Comparison of ENCODE assay signal across 9 cellular contexts in the genomic region with DNA sequence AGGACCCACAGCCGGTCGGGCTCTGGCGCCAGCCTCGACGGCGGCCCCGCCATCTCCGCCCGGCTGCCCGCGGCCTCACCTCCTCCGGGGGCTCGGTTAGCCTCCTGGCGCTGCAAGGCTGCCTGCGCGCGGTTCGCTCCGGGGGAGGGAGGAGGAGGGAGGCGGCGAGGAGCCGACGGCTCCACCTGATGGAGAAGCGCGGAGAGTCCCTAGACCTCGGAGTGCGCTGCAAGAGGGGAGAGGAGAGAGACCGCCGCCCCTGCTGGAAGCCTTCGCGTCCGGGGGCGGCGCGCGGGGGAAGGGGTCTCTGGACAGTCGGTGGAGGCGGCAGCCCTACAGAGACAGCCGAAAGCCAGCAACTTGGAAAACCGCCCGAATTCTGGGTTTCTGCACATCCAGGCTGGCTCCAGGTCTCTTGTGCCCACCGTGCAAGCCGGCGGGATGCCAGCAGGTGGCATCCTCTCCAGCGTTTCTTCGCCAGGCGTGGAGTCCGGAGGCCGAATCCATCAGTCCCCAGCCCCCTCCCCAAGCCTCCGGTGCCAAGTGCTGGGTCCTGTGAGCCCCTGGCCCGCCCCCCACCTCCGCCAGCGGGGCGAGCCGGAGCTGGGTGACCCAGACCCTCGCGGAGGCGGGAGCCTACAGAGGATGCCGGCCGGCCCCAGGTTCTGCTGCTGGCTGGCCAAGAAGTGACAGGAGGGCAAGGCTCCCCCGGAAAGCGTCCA. TPM values are rescaled to one million over a fixed set of nuclear protein-coding genes. Genes with fewer than 3 reads are reported as not detected.
DNase-seq lines count a peak whose midpoint lies in the region; ATAC-seq, FAIRE-seq and TF ChIP-seq lines count a peak whose summit lies in the region.
"Had no signal": no experiment of that assay in that cellular context is flagged by ENCODE, and none has a peak within 500 bp of the region (broad histone marks: within the 10 kb centered on the region; RNA-seq: fewer than 3 reads in every experiment).

No MANE protein-coding gene starts in this region.

- H3K9me3 ChIP-seq in AG04450 (ENCODE audit: control insufficient read depth, insufficient read depth, low read length) (no peaks in the 10 kb centered on the region; the same call in 1 of the 2 replicates), PC-3 (ENCODE audit: low read length) (no peaks in the 10 kb centered on the region), ovary (no peaks in the 10 kb centered on the region)

- H3K4me1 ChIP-seq in GM23338 (ENCODE audit: insufficient read depth), result peaks cover 29% of the 10 kb centered on the region
- no peaks in the 10 kb centered on the region for H3K4me1 ChIP-seq in PC-3 (ENCODE audit: insufficient read depth, low read length)
- no peaks in the 10 kb centered on the region for H3K4me1 ChIP-seq in ovary (ENCODE audit: insufficient read depth)

- 1 to 2% (median 1%) methylated on average over 44 to 62 of the region's 62 CpGs for WGBS in ovary, 3 donors

- H3K36me3 Mint-ChIP-seq in GM23338 (ENCODE audit: low read depth), result no peaks in the 10 kb centered on the region
- H3K36me3 Mint-ChIP-seq: activated naive CD8-positive, alpha-beta T cell treated with anti-CD3 and anti-CD28 coated beads, Interleukin-2, amount 10 ng/mL, durations not matched to agents 7 days and 5 days had no signal

- no peaks in the 10 kb centered on the region for H3F3A ChIP-seq in GM23338 (replicated peaks; ENCODE audit: low read depth)
- H3F3A ChIP-seq in PC-3 (ENCODE audit: low read length, unreplicated experiment), result no peaks in the 10 kb centered on the region

- ATAC-seq in GM23338, result peak; percentile 88
- no peak; the same call in 1 of the 2 replicates for ATAC-seq in PC-3
- no peak for ATAC-seq in HG03108 (IDR thresholded peaks at IDR 0.05; ENCODE audit: unreplicated experiment)
- no peak for ATAC-seq in HG03196 (IDR thresholded peaks at IDR 0.05; ENCODE audit: unreplicated experiment)

- DNase-seq in AG04450 (ENCODE audit: low read depth, low spot score) (no peak), GM23338 (ENCODE audit: low spot score) (peak; percentile 91), PC-3 (no peak), frontal cortex (ENCODE audit: low spot score in 2 of 2) (peak; percentile 56 to 60), retinal pigment epithelial cell (ENCODE audit: low read depth) (no peak), ovary (no peak)
- DNase-seq: activated naive CD8-positive, alpha-beta T cell treated with anti-CD3 and anti-CD28 coated beads, Interleukin-2, amount 10 ng/mL, durations not matched to agents 7 days and 5 days had no signal

- H3K27ac ChIP-seq in AG04450 (ENCODE audit: low read depth, low read length), result peak overlapping the region; percentile 11
- no peak overlapping the region for H3K27ac ChIP-seq in GM23338 (ENCODE audit: low read depth)
- H3K27ac ChIP-seq in PC-3 (ENCODE audit: low read length), result no peak overlapping the region
- H3K27ac ChIP-seq in ovary, result no peak overlapping the region

- no peak for TF ChIP-seq POLR2A in ovary (IDR thresholded peaks at IDR 0.05)

- H3K4me2 ChIP-seq in GM23338, result peak overlapping the region; percentile 88
- no peak overlapping the region for H3K4me2 ChIP-seq in PC-3 (ENCODE audit: low read length)

- FAIRE-seq in frontal cortex (lab: Jason Lieb, UNC), result no peak

- H4K20me1 ChIP-seq in GM23338 (replicated peaks; ENCODE audit: insufficient read depth) (no peaks in the 10 kb centered on the region), PC-3 (ENCODE audit: low read length) (no peaks in the 10 kb centered on the region)

- H3K9ac ChIP-seq in PC-3 (ENCODE audit: low read length), result no peak overlapping the region

- no peaks in the 10 kb centered on the region for H3K79me2 ChIP-seq in GM23338 (replicated peaks; ENCODE audit: insufficient read depth)
- H3K79me2 ChIP-seq in PC-3 (ENCODE audit: low read length), result no peaks in the 10 kb centered on the region

- POLR2A ChIA-PET in AG04450 (lab: Yijun Ruan, JAX), result no interaction called here
- POLR2A ChIA-PET in PC-3 (lab: Charles Lee; ENCODE audit: unreplicated experiment), result no interaction called here

- H3K4me3 Mint-ChIP-seq in GM23338, result peak overlapping the region; percentile 72
- H3K4me3 Mint-ChIP-seq: activated naive CD8-positive, alpha-beta T cell treated with anti-CD3 and anti-CD28 coated beads, Interleukin-2, amount 10 ng/mL, durations not matched to agents 7 days and 5 days had no signal

- no peaks in the 10 kb centered on the region for H3K9me3 Mint-ChIP-seq in GM23338
- H3K9me3 Mint-ChIP-seq: activated naive CD8-positive, alpha-beta T cell treated with anti-CD3 and anti-CD28 coated beads, Interleukin-2, amount 10 ng/mL, durations not matched to agents 7 days and 5 days had no signal

- H3K27me3 Mint-ChIP-seq in GM23338 (ENCODE audit: insufficient read depth, low read depth, poor library complexity), result peaks cover 8% of the 10 kb centered on the region

- H3K36me3 ChIP-seq in GM23338 (ENCODE audit: insufficient read depth) (no peaks in the 10 kb centered on the region), PC-3 (ENCODE audit: low read depth, low read length) (no peaks in the 10 kb centered on the region), ovary (no peaks in the 10 kb centered on the region)

- TF ChIP-seq EP300 in ovary (IDR thresholded peaks at IDR 0.05), result no peak

- H3K4me3 ChIP-seq in AG04450 (ENCODE audit: low read depth, low read length) (peak overlapping the region; percentile 57), GM23338 (peak overlapping the region; percentile 80), PC-3 (ENCODE audit: low read length) (no peak overlapping the region), retinal pigment epithelial cell (ENCODE audit: low read length) (peak overlapping the region; percentile 35), ovary (no peak overlapping the region)

- H3K27ac Mint-ChIP-seq in GM23338, result no peak overlapping the region
- H3K27ac Mint-ChIP-seq: activated naive CD8-positive, alpha-beta T cell treated with anti-CD3 and anti-CD28 coated beads, Interleukin-2, amount 10 ng/mL, durations not matched to agents 7 days and 5 days had no signal

- intact Hi-C loops in PC-3 (cut with micrococcal nuclease), result no loop called here
- intact Hi-C loops in ovary (cut with DNase I), result no loop called here

- no TSS peak for BruUV-seq in PC-3 (replicated peaks; lab: Mats Ljungman, UMichigan)

- H3K27me3 ChIP-seq in AG04450 (ENCODE audit: control insufficient read depth, insufficient read depth, low read length), result no peaks in the 10 kb centered on the region
- H3K27me3 ChIP-seq in GM23338 (ENCODE audit: insufficient read depth), result peaks cover 63% of the 10 kb centered on the region
- H3K27me3 ChIP-seq in PC-3 (ENCODE audit: low read length), result peaks cover 73% of the 10 kb centered on the region
- H3K27me3 ChIP-seq in ovary, result no peaks in the 10 kb centered on the region

- peaks cover 20% of the 10 kb centered on the region for H3K4me1 Mint-ChIP-seq in GM23338
- H3K4me1 Mint-ChIP-seq: activated naive CD8-positive, alpha-beta T cell treated with anti-CD3 and anti-CD28 coated beads, Interleukin-2, amount 10 ng/mL, durations not matched to agents 7 days and 5 days had no signal

- H3K9me2 ChIP-seq in GM23338 (ENCODE audit: insufficient read depth), result no peaks in the 10 kb centered on the region
- no peaks in the 10 kb centered on the region for H3K9me2 ChIP-seq in PC-3 (replicated peaks; ENCODE audit: low read length)

- H2AFZ ChIP-seq in GM23338, result peak overlapping the region; percentile 98
- no peak overlapping the region for H2AFZ ChIP-seq in PC-3 (ENCODE audit: low read length)

- TF ChIP-seq CTCF in AG04450 (IDR thresholded peaks at IDR 0.05; ENCODE audit: low read depth, low read length) (peak; percentile 49), GM23338 (conservative IDR thresholded peaks at IDR 0.05; ENCODE audit: low read depth in 2 of 2) (peak; percentile 53 to 62), PC-3 (conservative IDR thresholded peaks at IDR 0.05; ENCODE audit: low read depth, low read length) (peak; percentile 37), retinal pigment epithelial cell (conservative IDR thresholded peaks at IDR 0.05; ENCODE audit: low read depth, low read length) (peak; percentile 55), ovary (IDR thresholded peaks at IDR 0.05) (no peak)

- CTCF ChIA-PET in AG04450 (lab: Charles Lee) (interaction anchor here (1.3 to 1.7 kb wide), 8 partner anchors 12 to 523 kb away, joined by 3 to 8 read pairs (median 4); no protein-coding TSS in a partner anchor), PC-3 (lab: Charles Lee) (no interaction called here)

TF ChIP-seq in GM23338, 12 proteins besides CTCF, POLR2A, EP300 and RAD21 (continues in another document):
- 0 out of 2 replicates have a peak, but pooled peaks have one; percentile 36 for TF ChIP-seq POLR2AphosphoS5 (IDR thresholded peaks at IDR 0.05; ENCODE audit: low read depth)
- TF ChIP-seq STAT1 (IDR thresholded peaks at IDR 0.05; ENCODE audit: unreplicated experiment), result no peak
- no peak for TF ChIP-seq CREB1 (CRISPR knock-in tag; IDR thresholded peaks at IDR 0.05; ENCODE audit: low read depth)

RNA-seq across cellular contexts. Expression of gene KIRREL3, which starts 2.9 kb away (rescaled TPM):
- polyA plus RNA-seq in AG04450 (2011; rRNA removed) (2.3 and 2.8 TPM in 2 replicates), GM23338 (2016; fragmentation: Nextera tagmentation; extraction: Ambion mirVana) (0.13 and 0.30 TPM in 2 replicates), ovary (under 1 TPM; 0.44 to 0.45 TPM)
- 4.0 and 6.3 TPM in 2 replicates for polyA minus RNA-seq in AG04450 (2011; rRNA and poly(A)+ RNA removed)
- total RNA-seq in GM23338 (2014; rRNA removed; shearing (Covaris generic)), result 0.08 and 1.5 TPM in 2 replicates
- total RNA-seq in PC-3 (2014; rRNA removed) (0.44 TPM in 1 of 2 replicates, not detected in the other), frontal cortex (26.5 TPM), ovary (1 to 10 TPM in 2 of 7 donors, under 1 TPM in 5; 0.25 to 5.3 (median 0.72) TPM)
- total RNA-seq: activated naive CD8-positive, alpha-beta T cell treated with anti-CD3 and anti-CD28 coated beads, Interleukin-2, amount 10 ng/mL, durations not matched to agents 7 days and 5 days had no signal

Comparison
In these comparisons a context has a peak if more than half of its experiments do, and no peak if none do; other contexts are left out.
1. DNase-seq: peak in GM23338 (single experiment) and frontal cortex (2 of 2); none in AG04450 (single experiment), PC-3 (single experiment), retinal pigment epithelial cell (single experiment) and ovary (0 of 5).
2. H3K4me3 ChIP-seq: peak in AG04450 (single experiment), GM23338 (single experiment) and retinal pigment epithelial cell (single experiment); none in PC-3 (single experiment) and ovary (single experiment).
3. CTCF ChIP-seq: peak in AG04450 (single experiment), GM23338 (2 of 2), PC-3 (single experiment) and retinal pigment epithelial cell (single experiment); none in ovary (0 of 3).